ENCODE assay signal across 9 cellular contexts in the genomic region with DNA sequence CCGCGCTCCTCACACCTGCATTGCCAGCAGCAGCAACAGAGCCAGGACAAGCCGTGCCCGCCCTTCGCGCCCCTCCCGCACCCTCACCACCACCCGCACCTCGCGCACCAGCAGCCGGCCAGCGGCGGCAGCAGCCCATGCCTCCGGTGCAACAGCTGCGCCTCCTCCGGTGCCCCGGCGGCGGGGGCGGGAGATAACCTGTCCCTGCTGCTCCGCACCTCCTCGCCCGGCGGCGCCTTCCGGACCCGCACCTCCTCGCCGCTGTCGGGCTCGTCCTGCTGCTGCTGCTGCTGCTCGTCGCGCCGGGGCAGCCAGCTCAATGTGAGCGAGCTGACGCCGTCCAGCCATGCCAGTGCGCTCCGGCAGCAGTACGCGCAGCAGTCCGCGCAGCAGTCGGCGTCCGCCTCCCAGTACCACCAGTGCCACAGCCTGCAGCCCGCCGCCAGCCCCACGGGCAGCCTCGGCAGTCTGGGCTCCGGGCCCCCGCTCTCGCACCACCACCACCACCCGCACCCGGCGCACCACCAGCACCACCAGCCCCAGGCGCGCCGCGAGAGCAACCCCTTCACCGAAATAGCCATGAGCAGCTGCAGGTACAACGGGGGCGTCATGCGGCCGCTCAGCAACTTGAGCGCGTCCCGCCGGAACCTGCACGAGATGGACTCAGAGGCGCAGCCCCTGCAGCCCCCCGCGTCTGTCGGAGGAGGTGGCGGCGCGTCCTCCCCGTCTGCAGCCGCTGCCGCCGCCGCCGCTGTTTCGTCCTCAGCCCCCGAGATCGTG. TPM values are rescaled to one million over a fixed set of nuclear protein-coding genes. Genes with fewer than 3 reads are reported as not detected.
DNase-seq lines count a peak whose midpoint lies in the region; ATAC-seq and TF ChIP-seq lines count a peak whose summit lies in the region.
"Had no signal": no experiment of that assay in that cellular context is flagged by ENCODE, and none has a peak within 500 bp of the region (broad histone marks: within the 10 kb centered on the region; RNA-seq: fewer than 3 reads in every experiment).

No MANE protein-coding gene starts in this region.

- CTCF ChIA-PET in AG04449 (lab: Yijun Ruan, JAX), result interaction anchor here (1.0 to 10.9 kb wide), 2 partner anchors 83 to 87 kb away, joined by 3 to 118 read pairs; no protein-coding TSS in a partner anchor

- peaks cover 0 to 36% (median 31%) of the 10 kb centered on the region in 4 donors for H3K4me1 ChIP-seq in tibial artery

- H3K27ac ChIP-seq in tibial artery, result no peak overlapping the region

- peak overlapping the region in 1 of 2 donors; percentile 89 for H3K4me3 Mint-ChIP-seq in CD14-positive monocyte

- DNase-seq in AG04449 (ENCODE audit: low read depth, low spot score), result no peak
- DNase-seq in astrocyte of the cerebellum (ENCODE audit: low read depth), result no peak
- DNase-seq in kidney epithelial cell (ENCODE audit: low read depth), result no peak
- no peak for DNase-seq in tibial artery
- no peak for DNase-seq in NCI-H1694 (lab: John Stamatoyannopoulos, UW)
- DNase-seq in CD14-positive monocyte (ENCODE audit: low spot score), result no peak

- POLR2A ChIA-PET in AG04449 (lab: Yijun Ruan, JAX), result no interaction called here

- peaks cover 65 to 74% (median 68%) of the 10 kb centered on the region in 3 donors for H3K27me3 Mint-ChIP-seq in CD14-positive monocyte (ENCODE audit: low read depth in 3 of 3)

- peaks cover 0 to 3% of the 10 kb centered on the region in 2 donors for H3K36me3 Mint-ChIP-seq in CD14-positive monocyte

- no peaks in the 10 kb centered on the region for H3K9me3 ChIP-seq in tibial artery

- H3K27ac Mint-ChIP-seq in CD14-positive monocyte, result peak overlapping the region in 1 of 7 donors; percentile 48

- intact Hi-C loops in tibial artery (cut with DNase I; ENCODE audit: low total_unique reads) (no loop called here), CD14-positive monocyte (cut with micrococcal nuclease) (no loop called here)

- H3K36me3 ChIP-seq in kidney epithelial cell (ENCODE audit: control insufficient read depth, insufficient read depth, low read length) (no peaks in the 10 kb centered on the region), tibial artery (no peaks in the 10 kb centered on the region)

- in situ Hi-C loops in astrocyte of the cerebellum (cut with HindIII; ENCODE audit: low sequenced_read_pairs), result no loop called here

- no peaks in the 10 kb centered on the region for H3K4me1 Mint-ChIP-seq in CD14-positive monocyte

- H3K4me3 ChIP-seq in AG04449 (ENCODE audit: low read depth, low read length), result peak overlapping the region; percentile 65
- peak overlapping the region; percentile 48 for H3K4me3 ChIP-seq in astrocyte of the cerebellum (ENCODE audit: low read depth, low read length)
- H3K4me3 ChIP-seq in kidney epithelial cell (ENCODE audit: low read depth, low read length), result peak overlapping the region; percentile 58
- peak overlapping the region; percentile 43 to 54 for H3K4me3 ChIP-seq in tibial artery

- ATAC-seq in GM18858 (IDR thresholded peaks at IDR 0.05; ENCODE audit: unreplicated experiment) (peak; percentile 11), HG03196 (IDR thresholded peaks at IDR 0.05; ENCODE audit: unreplicated experiment) (peak; percentile 4)
- ATAC-seq: HCT116 had no signal

- peaks cover 45% of the 10 kb centered on the region for H3K27me3 ChIP-seq in kidney epithelial cell (ENCODE audit: control insufficient read depth, insufficient read depth, low read length)
- peaks cover 0 to 48% of the 10 kb centered on the region in 2 donors for H3K27me3 ChIP-seq in tibial artery

- H3K9me3 Mint-ChIP-seq in CD14-positive monocyte, result peaks cover 0 to 7% (median 2%) of the 10 kb centered on the region in 7 donors

- TF ChIP-seq CTCF in AG04449 (IDR thresholded peaks at IDR 0.05; ENCODE audit: insufficient read depth, low read length, missing control alignments), result no peak
- TF ChIP-seq CTCF in astrocyte of the cerebellum (IDR thresholded peaks at IDR 0.05; ENCODE audit: low read depth, low read length, missing control alignments), result no peak
- no peak for TF ChIP-seq CTCF in kidney epithelial cell (IDR thresholded peaks at IDR 0.05; ENCODE audit: insufficient read depth, low read length, poor library complexity, severe bottlenecking)
- TF ChIP-seq CTCF in tibial artery (IDR thresholded peaks at IDR 0.05), result no peak
- no peak for TF ChIP-seq CTCF in CD14-positive monocyte (IDR thresholded peaks at IDR 0.05)

RNA-seq across cellular contexts. Expression of gene KCNN2, which starts 0.5 kb away (rescaled TPM):
- 0.88 and 1.7 TPM in 2 replicates for total RNA-seq in kidney epithelial cell
- polyA plus RNA-seq in CD14-positive monocyte, result not detected
